ENCODE assay signal across 9 cellular contexts in genomic region chr18:48222118-48222517, GRCh38.
DNase-seq lines count a peak whose midpoint lies in the region; ATAC-seq, FAIRE-seq and TF ChIP-seq lines count a peak whose summit lies in the region.
"Had no signal": no experiment of that assay in that cellular context is flagged by ENCODE, and none has a peak within 500 bp of the region (broad histone marks: within the 10 kb centered on the region; RNA-seq: fewer than 3 reads in every experiment).

No MANE protein-coding gene starts in this region.

- H3K27ac Mint-ChIP-seq in effector memory CD8-positive, alpha-beta T cell: no peak overlapping the region
- H3K27ac Mint-ChIP-seq: dendritic cell treated with granulocyte-macrophage colony-stimulating factor and Interleukin-4, amounts not matched to agents 40 ng/mL and 50 ng/mL, for 4 days had no signal

- H3K27me3 ChIP-seq in stomach: peaks cover 0 to 7% (median 0%) of the 10 kb centered on the region in 3 donors

- no peak overlapping the region for H3K4me3 Mint-ChIP-seq in effector memory CD8-positive, alpha-beta T cell
- H3K4me3 Mint-ChIP-seq: dendritic cell treated with granulocyte-macrophage colony-stimulating factor and Interleukin-4, amounts not matched to agents 40 ng/mL and 50 ng/mL, for 4 days had no signal

- H3K9me3 Mint-ChIP-seq in effector memory CD8-positive, alpha-beta T cell: no peaks in the 10 kb centered on the region
- H3K9me3 Mint-ChIP-seq: dendritic cell treated with granulocyte-macrophage colony-stimulating factor and Interleukin-4, amounts not matched to agents 40 ng/mL and 50 ng/mL, for 4 days had no signal

- H3K36me3 Mint-ChIP-seq in effector memory CD8-positive, alpha-beta T cell (ENCODE audit: insufficient read depth): no peaks in the 10 kb centered on the region

- no peak for TF ChIP-seq CTCF in stomach (IDR thresholded peaks at IDR 0.05)

- no peaks in the 10 kb centered on the region for H3K36me3 ChIP-seq in stomach

- DNase-seq in GM18507 (ENCODE audit: extremely low spot score, insufficient read length, low read depth) (no peak), NCI-H524 treated with DMSO at 0.1 percent for 48 hours (lab: John Stamatoyannopoulos, UW) (peak; percentile 26), stomach (peak; percentile 52), midbrain (lab: John Stamatoyannopoulos, UW) (no peak), hepatic stellate cell (ENCODE audit: low spot score) (no peak)
- peak in 1 of 3 experiments; percentile 7 for DNase-seq in effector memory CD8-positive, alpha-beta T cell

- H3K9me3 ChIP-seq in stomach: no peaks in the 10 kb centered on the region

- 33 to 50% (median 38%) methylated on average over 4 of the region's 4 CpGs for WGBS in stomach, 5 donors

- H3K4me1 ChIP-seq in stomach: peaks cover 0 to 6% (median 0%) of the 10 kb centered on the region in 4 donors

- peaks cover 0 to 10% of the 10 kb centered on the region in 2 donors for H3K27me3 Mint-ChIP-seq in effector memory CD8-positive, alpha-beta T cell
- H3K27me3 Mint-ChIP-seq: dendritic cell treated with granulocyte-macrophage colony-stimulating factor and Interleukin-4, amounts not matched to agents 40 ng/mL and 50 ng/mL, for 4 days had no signal

- intact Hi-C loops in stomach (cut with DNase I; ENCODE audit: low total_unique reads): no loop called here

- H3K27ac ChIP-seq in stomach: no peak overlapping the region

- no peak overlapping the region for H3K4me3 ChIP-seq in stomach

- TF ChIP-seq POLR2A in stomach (IDR thresholded peaks at IDR 0.05): no peak

- H3K4me1 Mint-ChIP-seq in effector memory CD8-positive, alpha-beta T cell (ENCODE audit: low read depth in 2 of 2): peaks cover 0 to 2% of the 10 kb centered on the region in 2 donors

- ATAC-seq in HG03460 (IDR thresholded peaks at IDR 0.05; ENCODE audit: unreplicated experiment) (peak; percentile 79), GM18873 (IDR thresholded peaks at IDR 0.05; ENCODE audit: low FRiP score, unreplicated experiment) (no peak)
- ATAC-seq in effector memory CD8-positive, alpha-beta T cell (replicated peaks): peak; percentile 73

- peak; percentile 33 for FAIRE-seq in GM18507 (lab: Jason Lieb, UNC)

- TF ChIP-seq EP300 in stomach (IDR thresholded peaks at IDR 0.05): no peak

Comparison
In these comparisons a context has a peak if more than half of its experiments do, and no peak if none do; other contexts are left out.
1. DNase-seq: peak in NCI-H524 treated with DMSO at 0.1 percent for 48 hours (single experiment) and stomach (single experiment); none in GM18507 (single experiment), midbrain (single experiment) and hepatic stellate cell (single experiment).